In the genomic region with DNA sequence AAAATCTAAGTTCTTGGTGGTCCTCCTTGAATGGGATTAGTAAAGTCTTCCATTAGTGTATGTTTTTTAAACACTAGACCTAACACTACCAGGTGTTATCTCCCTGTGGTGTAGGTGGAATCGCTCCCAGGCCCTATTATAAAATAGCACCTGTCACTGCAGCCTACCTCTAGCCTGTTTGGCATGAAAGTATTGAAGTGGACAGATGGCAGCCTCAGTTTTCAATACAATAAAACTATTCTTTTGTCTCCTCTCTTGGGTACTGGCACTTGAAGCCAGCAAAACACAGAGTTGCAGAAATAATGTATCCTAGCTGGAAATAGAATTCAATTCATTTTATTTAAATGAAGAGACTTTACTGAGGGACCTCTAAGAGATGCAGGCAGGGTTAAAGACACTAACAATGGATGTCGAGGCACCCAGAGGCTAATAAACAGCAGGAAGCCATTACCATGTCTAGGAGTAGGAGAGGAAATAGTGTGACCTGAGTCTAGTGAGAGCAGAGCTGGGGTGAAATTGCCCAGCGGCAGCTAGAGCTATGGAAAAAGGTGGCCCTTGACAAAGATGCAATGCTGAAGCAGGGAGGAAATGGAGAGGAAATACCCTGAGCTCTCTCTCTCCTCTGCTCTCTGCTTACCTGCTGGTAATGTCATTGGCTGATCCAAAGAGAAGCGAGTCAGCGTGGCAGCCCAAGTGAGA, we compare ENCODE assay signal across 25 cellular contexts. TPM values are rescaled to one million over a fixed set of nuclear protein-coding genes. Genes with fewer than 3 reads are reported as not detected.
DNase-seq lines count a peak whose midpoint lies in the region; ATAC-seq and TF ChIP-seq lines count a peak whose summit lies in the region.
"Had no signal": no experiment of that assay in that cellular context is flagged by ENCODE, and none has a peak within 500 bp of the region (broad histone marks: within the 10 kb centered on the region; RNA-seq: fewer than 3 reads in every experiment).

No MANE protein-coding gene starts in this region.

- no peaks in the 10 kb centered on the region for H3K27me3 ChIP-seq in endodermal cell (ENCODE audit: control insufficient read depth, insufficient read depth, low read length, poor library complexity, severe bottlenecking)
- no peaks in the 10 kb centered on the region for H3K27me3 ChIP-seq in lower lobe of right lung (ENCODE audit: low read depth)
- H3K27me3 ChIP-seq: BLaER1, right lobe of liver had no signal

- no peaks in the 10 kb centered on the region for H3K36me3 ChIP-seq in endodermal cell (ENCODE audit: control insufficient read depth, insufficient read depth, low read length)
- H3K36me3 ChIP-seq in lower lobe of right lung = no peaks in the 10 kb centered on the region
- H3K36me3 ChIP-seq: BLaER1, right lobe of liver had no signal

- peaks cover 32% of the 10 kb centered on the region for H3K4me1 Mint-ChIP-seq in endodermal cell
- H3K4me1 Mint-ChIP-seq: immature natural killer cell, memory B cell, T-helper 17 cell had no signal

- peaks cover 16% of the 10 kb centered on the region for H3K27me3 Mint-ChIP-seq in endodermal cell (ENCODE audit: insufficient read depth)

- H3K36me3 Mint-ChIP-seq in endodermal cell (ENCODE audit: low read depth) = no peaks in the 10 kb centered on the region

- no peak overlapping the region for H3K27ac Mint-ChIP-seq in endodermal cell
- H3K27ac Mint-ChIP-seq: activated T-cell treated with anti-CD3 and anti-CD28 coated beads, Interleukin-2, amount 50 U/mL, for 24 hours; HFFc6; immature natural killer cell; memory B cell; T-helper 17 cell had no signal

- H3K9me3 ChIP-seq in endodermal cell (ENCODE audit: control insufficient read depth, low read length) (peaks cover 39% of the 10 kb centered on the region), lower lobe of right lung (peaks cover 14% of the 10 kb centered on the region)
- H3K9me3 ChIP-seq: right lobe of liver had no signal

- ATAC-seq in lower lobe of right lung (no peak), Right ventricle myocardium superior (ENCODE audit: poor library complexity) (no peak)
- ATAC-seq: esophagus mucosa, left colon, PC-3, right lobe of liver, SK-N-SH treated with all-trans-retinoic acid at 6 μM for 48 hours, T-helper 17 cell had no signal

- H3K27ac ChIP-seq in endodermal cell (ENCODE audit: low read depth, low read length) = no peak overlapping the region
- no peak overlapping the region for H3K27ac ChIP-seq in lower lobe of right lung
- H3K27ac ChIP-seq: BLaER1, right lobe of liver had no signal

- H3K4me3 ChIP-seq in endodermal cell (ENCODE audit: low read length) (no peak overlapping the region), lower lobe of right lung (no peak overlapping the region)
- H3K4me3 ChIP-seq: BLaER1, right lobe of liver had no signal

- H3K4me3 Mint-ChIP-seq in endodermal cell = no peak overlapping the region
- H3K4me3 Mint-ChIP-seq: activated T-cell treated with anti-CD3 and anti-CD28 coated beads, Interleukin-2, amount 50 U/mL, for 24 hours; HFFc6; immature natural killer cell; memory B cell; T-helper 17 cell had no signal

- no peak overlapping the region for H3K9ac ChIP-seq in endodermal cell (ENCODE audit: extremely low read depth, low read length, poor library complexity, severe bottlenecking)
- H3K9ac ChIP-seq: BLaER1 had no signal

- peaks cover 2% of the 10 kb centered on the region for H3K4me1 ChIP-seq in endodermal cell (ENCODE audit: control insufficient read depth, insufficient read depth, low read length)
- no peaks in the 10 kb centered on the region for H3K4me1 ChIP-seq in lower lobe of right lung
- H3K4me1 ChIP-seq: BLaER1, right lobe of liver had no signal

- intact Hi-C loops in lower lobe of right lung (cut with DNase I) = no loop called here
- intact Hi-C loops in Right ventricle myocardium superior (cut with DNase I) = no loop called here

- H3K9me3 Mint-ChIP-seq in endodermal cell = peaks cover 37% of the 10 kb centered on the region

- DNase-seq in ELF-1 (ENCODE audit: low read depth, low spot score) (peak; percentile 37), NCI-H128 (lab: John Stamatoyannopoulos, UW; ENCODE audit: unreplicated experiment) (peak; percentile 69), NCI-H69 (lab: John Stamatoyannopoulos, UW) (peak; percentile 43), endodermal cell (peak; percentile 56), NCI-H82 (lab: John Stamatoyannopoulos, UW) (no peak), lower lobe of right lung (no peak), Right ventricle myocardium superior (no peak)
- DNase-seq: activated CD4-positive, alpha-beta T cell treated with anti-CD3 and anti-CD28 coated beads for 48 hours; activated gamma-delta T cell treated with Interleukin-2 at 50 U/mL for 16 hours; activated T-cell treated with anti-CD3 and anti-CD28 coated beads, Interleukin-2, amount 50 U/mL, for 24 hours; DND-41; foreskin fibroblast; HFFc6; immature natural killer cell; left colon; MV-4-11; PC-3; right lobe of liver; stimulated activated CD4-positive, alpha-beta T cell treated with anti-CD3 and anti-CD28 coated beads, Interleukin-2, amount 100 ng/mL, for 48 hours; T-helper 17 cell; trophoblast cell had no signal

- 41 to 46% methylated on average over 2 to 5 of the region's 5 CpGs for WGBS in endodermal cell (ENCODE audit: insufficient coverage in 1 of 2, insufficient read length in 1 of 2), 2 experiments

- TF ChIP-seq CTCF in endodermal cell (conservative IDR thresholded peaks at IDR 0.05) = no peak
- TF ChIP-seq CTCF in lower lobe of right lung (IDR thresholded peaks at IDR 0.05) = no peak

RNA-seq across cellular contexts. Expression of gene TMEM158, which starts 49.1 kb away (rescaled TPM):
- total RNA-seq in endodermal cell = 1 to 10 TPM in 1 of 2 donors, under 1 TPM in 1; 0.31 to 5.5 TPM
- 16.6 TPM for polyA plus RNA-seq in endodermal cell (2013, experiment 1 of 2)
- 11.6 TPM for polyA plus RNA-seq in endodermal cell (2013, experiment 2 of 2)
- total RNA-seq in lower lobe of right lung = 0.80 TPM
- total RNA-seq in Right ventricle myocardium superior = 0.48 TPM
- polyA plus RNA-seq: immature natural killer cell had no signal

Comparison
In these comparisons a context has a peak if more than half of its experiments do, and no peak if none do; other contexts are left out.
1. DNase-seq: peak in ELF-1 (single experiment), NCI-H128 (single experiment), NCI-H69 (single experiment) and endodermal cell (single experiment); none in NCI-H82 (single experiment), lower lobe of right lung (single experiment) and Right ventricle myocardium superior (single experiment).